8 cellular contexts compared by ENCODE assay signal in the genomic region with DNA sequence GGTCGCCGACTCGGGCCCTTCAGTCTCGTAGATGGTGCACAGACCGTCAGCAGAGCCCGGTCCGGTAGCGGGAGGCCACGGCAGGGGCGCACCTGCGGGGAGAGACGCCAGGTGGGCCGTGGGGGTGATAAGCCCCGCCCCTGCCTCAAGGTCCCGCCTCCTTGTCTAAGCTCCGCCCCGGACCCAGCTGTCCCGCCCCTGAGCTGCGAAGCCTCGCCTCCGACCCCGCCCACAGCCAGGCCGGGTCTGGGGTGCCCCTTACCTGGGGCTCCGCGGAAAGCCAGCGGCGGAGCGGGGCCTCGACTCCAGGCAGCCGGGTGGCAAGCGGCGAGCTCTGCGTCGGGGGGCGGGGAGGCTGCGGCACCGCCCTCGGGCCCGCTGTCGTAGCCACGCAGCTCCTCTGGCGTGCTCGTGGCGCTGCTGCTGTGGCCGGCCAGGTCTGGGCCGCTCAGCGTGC. TPM values are rescaled to one million over a fixed set of nuclear protein-coding genes. Genes with fewer than 3 reads are reported as not detected.
DNase-seq lines count a peak whose midpoint lies in the region; ATAC-seq and TF ChIP-seq lines count a peak whose summit lies in the region.

No MANE protein-coding gene starts in this region.

- peaks cover 33% of the 10 kb centered on the region for H3K4me1 Mint-ChIP-seq in central memory CD8-positive, alpha-beta T cell

- H3K4me1 ChIP-seq in HUES48 (ENCODE audit: control insufficient read depth, insufficient read depth, low read length) (peaks cover 15% of the 10 kb centered on the region; the same call in 1 of the 2 replicates), lower lobe of right lung (peaks cover 45% of the 10 kb centered on the region)

- peak; percentile 50 for ATAC-seq in central memory CD8-positive, alpha-beta T cell (replicated peaks; ENCODE audit: extremely low read depth, poor library complexity, severe bottlenecking)
- ATAC-seq in lower lobe of right lung = peak; percentile 69

- H3K27ac ChIP-seq in HUES48 (ENCODE audit: low read depth, low read length) = no peak overlapping the region
- H3K27ac ChIP-seq in lower lobe of right lung = peak overlapping the region; percentile 42

- intact Hi-C loops in lower lobe of right lung (cut with DNase I) = no loop called here

- H3K4me3 ChIP-seq in AG10803 (ENCODE audit: low read length) (peak overlapping the region; percentile 34), HUES48 (ENCODE audit: low read depth, low read length) (peak overlapping the region; percentile 64; the same call in 1 of the 2 replicates), lower lobe of right lung (peak overlapping the region; percentile 55)

- no peaks in the 10 kb centered on the region for H3K9me3 ChIP-seq in HUES48 (ENCODE audit: control insufficient read depth, insufficient read depth, low read length)
- no peaks in the 10 kb centered on the region for H3K9me3 ChIP-seq in lower lobe of right lung

- peaks cover 9% of the 10 kb centered on the region for H3K9me3 Mint-ChIP-seq in central memory CD8-positive, alpha-beta T cell

- no peak overlapping the region; the same call in 1 of the 2 replicates for H3K9ac ChIP-seq in HUES48 (ENCODE audit: low read depth, low read length)

- H3K4me3 Mint-ChIP-seq in central memory CD8-positive, alpha-beta T cell = peak overlapping the region; percentile 79

- no peak overlapping the region for H3K27ac Mint-ChIP-seq in central memory CD8-positive, alpha-beta T cell (ENCODE audit: low read depth)

- H3K27me3 ChIP-seq in HUES48 (ENCODE audit: control insufficient read depth, insufficient read depth, low read length) (peaks cover 35% of the 10 kb centered on the region), lower lobe of right lung (ENCODE audit: low read depth) (peaks cover 28% of the 10 kb centered on the region)

- peaks cover 47% of the 10 kb centered on the region for H3K27me3 Mint-ChIP-seq in central memory CD8-positive, alpha-beta T cell

- TF ChIP-seq CTCF in AG10803 (conservative IDR thresholded peaks at IDR 0.05; ENCODE audit: low read length) = no peak
- no peak for TF ChIP-seq CTCF in GM20000 (IDR thresholded peaks at IDR 0.05; ENCODE audit: extremely low read depth, missing control alignments)
- TF ChIP-seq CTCF in lower lobe of right lung (IDR thresholded peaks at IDR 0.05) = no peak

- DNase-seq in AG10803 (ENCODE audit: low read depth) (no peak), GM20000 (ENCODE audit: low spot score) (peak; percentile 90), lower lobe of right lung (peak; percentile 74), NCI-H2107 treated with DMSO at 0.1 percent for 48 hours (lab: John Stamatoyannopoulos, UW; ENCODE audit: unreplicated experiment) (no peak)
- DNase-seq in activated CD4-positive, CD25-positive, alpha-beta regulatory T cell (lab: John Stamatoyannopoulos, UW) = peak; percentile 58 to 76 (median 64)
- peak; percentile 81 to 87 for DNase-seq in central memory CD8-positive, alpha-beta T cell (ENCODE audit: low spot score in 2 of 2)
- DNase-seq in stimulated activated CD8-positive, alpha-beta memory T cell treated with anti-CD3 and anti-CD28 coated beads, Interleukin-15, amount 100 ng/mL, for 4 hours (ENCODE audit: low read depth in 2 of 2) = peak; percentile 61 to 66

- H3K36me3 Mint-ChIP-seq in central memory CD8-positive, alpha-beta T cell (ENCODE audit: insufficient read depth) = peaks cover 6% of the 10 kb centered on the region

- H3K36me3 ChIP-seq in HUES48 (ENCODE audit: control insufficient read depth, insufficient read depth, low read length) (no peaks in the 10 kb centered on the region), lower lobe of right lung (no peaks in the 10 kb centered on the region)

RNA-seq across cellular contexts. Expression of a gene that starts 4.7 kb away (rescaled TPM):
- total RNA-seq in lower lobe of right lung = 2.5 TPM

RNA-seq across cellular contexts. Expression of a gene that starts 18.8 kb away (rescaled TPM):
- total RNA-seq in lower lobe of right lung = 6.6 TPM

RNA-seq across cellular contexts. Expression of a gene that starts 34.2 kb away (rescaled TPM):
- total RNA-seq in lower lobe of right lung = 38.6 TPM

RNA-seq across cellular contexts. Expression of a gene that starts 39.5 kb away (rescaled TPM):
- total RNA-seq in lower lobe of right lung = 11.7 TPM

RNA-seq across cellular contexts. Expression of a gene that starts 45.1 kb away (rescaled TPM):
- 2.1 TPM for total RNA-seq in lower lobe of right lung

Comparison
In these comparisons a context has a peak if more than half of its experiments do, and no peak if none do; other contexts are left out.
1. DNase-seq: peak in GM20000 (single experiment), activated CD4-positive, CD25-positive, alpha-beta regulatory T cell (4 of 4), central memory CD8-positive, alpha-beta T cell (2 of 2), lower lobe of right lung (single experiment) and stimulated activated CD8-positive, alpha-beta memory T cell treated with anti-CD3 and anti-CD28 coated beads, Interleukin-15, amount 100 ng/mL, for 4 hours (2 of 2); none in AG10803 (single experiment) and NCI-H2107 treated with DMSO at 0.1 percent for 48 hours (single experiment).
2. Peak in every context shown above with its lines, with median percentiles within 50 percentile points of each other: H3K4me3 ChIP-seq.